ENCODE assay signal across 14 cellular contexts in genomic region chr3:129600348-129600747, GRCh38. TPM values are rescaled to one million over a fixed set of nuclear protein-coding genes. Genes with fewer than 3 reads are reported as not detected.
DNase-seq lines count a peak whose midpoint lies in the region; ATAC-seq and TF ChIP-seq lines count a peak whose summit lies in the region.
"Had no signal": no experiment of that assay in that cellular context is flagged by ENCODE, and none has a peak within 500 bp of the region (broad histone marks: within the 10 kb centered on the region; RNA-seq: fewer than 3 reads in every experiment).

No MANE protein-coding gene starts in this region.

- H3K9me3 ChIP-seq in Loucy (ENCODE audit: insufficient read depth, low read depth, low read length) (no peaks in the 10 kb centered on the region), muscle layer of colon (ENCODE audit: low read length) (no peaks in the 10 kb centered on the region), tibial nerve (no peaks in the 10 kb centered on the region), body of pancreas (no peaks in the 10 kb centered on the region)

- DNase-seq in coronary artery (ENCODE audit: low spot score) (no peak), tibial nerve (ENCODE audit: low spot score in 2 of 2) (no peak), body of pancreas (no peak), omental fat pad (ENCODE audit: low spot score) (no peak)
- DNase-seq: activated CD8-positive, alpha-beta memory T cell treated with anti-CD3 and anti-CD28 coated beads, Interleukin-2, amount 50 U/mL, for 4 hours; activated naive CD4-positive, alpha-beta T cell treated with anti-CD3 and anti-CD28 coated beads, Interleukin-2, amount 50 U/mL, for 16 hours; GDM1; NCI-H146; NCI-H510A; PC-3; WERI-Rb-1 had no signal

- TF ChIP-seq CTCF in Loucy (conservative IDR thresholded peaks at IDR 0.05; ENCODE audit: low read length) (no peak), coronary artery (IDR thresholded peaks at IDR 0.05) (no peak), tibial nerve (IDR thresholded peaks at IDR 0.05) (no peak), body of pancreas (IDR thresholded peaks at IDR 0.05) (no peak), omental fat pad (IDR thresholded peaks at IDR 0.05) (no peak)

- TF ChIP-seq POLR2A in tibial nerve (IDR thresholded peaks at IDR 0.05) (no peak), body of pancreas (IDR thresholded peaks at IDR 0.05) (no peak)

- no peak overlapping the region for H2AFZ ChIP-seq in Loucy (ENCODE audit: low read length)

- H3K27ac ChIP-seq in coronary artery (peak overlapping the region; percentile 79 to 98), muscle layer of colon (ENCODE audit: low read depth, low read length) (peak overlapping the region; percentile 13), tibial nerve (peak overlapping the region; percentile 18 to 97 (median 83)), body of pancreas (peak overlapping the region in 1 of 4 donors; percentile 56)
- H3K27ac ChIP-seq: WERI-Rb-1 had no signal

- H3K79me2 ChIP-seq in Loucy (ENCODE audit: insufficient read depth, low read length) = peaks cover 100% of the 10 kb centered on the region

- no peak for ATAC-seq in body of pancreas
- ATAC-seq in omental fat pad (ENCODE audit: low FRiP score) = no peak
- ATAC-seq in GM18870 (IDR thresholded peaks at IDR 0.05; ENCODE audit: unreplicated experiment) = no peak

- H3K36me3 ChIP-seq in Loucy (ENCODE audit: insufficient read depth, low read length) (no peaks in the 10 kb centered on the region), muscle layer of colon (ENCODE audit: insufficient read depth, low read length) (no peaks in the 10 kb centered on the region), tibial nerve (no peaks in the 10 kb centered on the region), body of pancreas (replicated peaks in 1 of 2; ENCODE audit: insufficient read depth in 1 of 2, low read depth in 2 of 2) (no peaks in the 10 kb centered on the region)
- H3K36me3 ChIP-seq: WERI-Rb-1 had no signal

- H3K4me3 ChIP-seq in Loucy (ENCODE audit: low read length, poor library complexity, severe bottlenecking) (peak overlapping the region; percentile 78), coronary artery (no peak overlapping the region), muscle layer of colon (ENCODE audit: low read depth in 1 of 2, low read length in 2 of 2) (no peak overlapping the region), tibial nerve (no peak overlapping the region), body of pancreas (no peak overlapping the region)

- H3K4me1 ChIP-seq in Loucy (ENCODE audit: insufficient read depth, low read length, poor library complexity, severe bottlenecking) = peaks cover 91% of the 10 kb centered on the region
- H3K4me1 ChIP-seq in muscle layer of colon (ENCODE audit: insufficient read depth, low read length) = peaks cover 73% of the 10 kb centered on the region
- H3K4me1 ChIP-seq in tibial nerve = peaks cover 0 to 97% (median 78%) of the 10 kb centered on the region in 4 donors
- H3K4me1 ChIP-seq in body of pancreas = peaks cover 64% of the 10 kb centered on the region

- 77 to 84% methylated on average over 2 of the region's 2 CpGs for WGBS in tibial nerve, 2 donors
- 94% methylated on average over 2 of the region's 2 CpGs for WGBS in body of pancreas, 2 donors

- peaks cover 34% of the 10 kb centered on the region for H4K20me1 ChIP-seq in Loucy (ENCODE audit: insufficient read depth, low read length, poor library complexity, severe bottlenecking)

- H3K9ac ChIP-seq in Loucy (ENCODE audit: low read depth, low read length, poor library complexity, severe bottlenecking) (peak overlapping the region; percentile 72), muscle layer of colon (ENCODE audit: low read length) (no peak overlapping the region)

- peak overlapping the region; percentile 95 for H3K4me2 ChIP-seq in Loucy (ENCODE audit: low read depth, low read length, poor library complexity, severe bottlenecking)

- no peaks in the 10 kb centered on the region for H3K9me2 ChIP-seq in Loucy (replicated peaks; ENCODE audit: low read depth, low read length)

- no peak for TF ChIP-seq EP300 in tibial nerve (IDR thresholded peaks at IDR 0.05)

- H3K27me3 ChIP-seq in Loucy (ENCODE audit: insufficient read depth, low read length, poor library complexity, severe bottlenecking) (no peaks in the 10 kb centered on the region), muscle layer of colon (ENCODE audit: control insufficient read depth in 1 of 2, insufficient read depth in 2 of 2, low read length in 2 of 2) (peaks cover 0 to 6% of the 10 kb centered on the region in 2 donors), tibial nerve (no peaks in the 10 kb centered on the region), body of pancreas (no peaks in the 10 kb centered on the region)

- intact Hi-C loops in body of pancreas (cut with DNase I) = no loop called here

- no peaks in the 10 kb centered on the region for H3F3A ChIP-seq in Loucy (ENCODE audit: low read depth)

RNA-seq across cellular contexts. Expression of gene PLXND1, which starts 6.1 kb away (rescaled TPM):
- 100 to 1,000 TPM; 155 to 300 (median 197) TPM for total RNA-seq in tibial nerve
- 100 to 1,000 TPM in 1 of 2 donors, 10 to 100 TPM in 1; 47.7 to 135 TPM for total RNA-seq in body of pancreas
- 100 to 1,000 TPM in 3 of 4 donors, 10 to 100 TPM in 1; 82.7 to 364 (median 170) TPM for total RNA-seq in omental fat pad

RNA-seq across cellular contexts. Expression of gene H1-8, which starts 57.4 kb away (rescaled TPM):
- total RNA-seq in tibial nerve = not detected
- total RNA-seq in body of pancreas = not detected
- total RNA-seq in omental fat pad = not detected
- total RNA-seq: PC-3 had no signal
